In the genomic region with DNA sequence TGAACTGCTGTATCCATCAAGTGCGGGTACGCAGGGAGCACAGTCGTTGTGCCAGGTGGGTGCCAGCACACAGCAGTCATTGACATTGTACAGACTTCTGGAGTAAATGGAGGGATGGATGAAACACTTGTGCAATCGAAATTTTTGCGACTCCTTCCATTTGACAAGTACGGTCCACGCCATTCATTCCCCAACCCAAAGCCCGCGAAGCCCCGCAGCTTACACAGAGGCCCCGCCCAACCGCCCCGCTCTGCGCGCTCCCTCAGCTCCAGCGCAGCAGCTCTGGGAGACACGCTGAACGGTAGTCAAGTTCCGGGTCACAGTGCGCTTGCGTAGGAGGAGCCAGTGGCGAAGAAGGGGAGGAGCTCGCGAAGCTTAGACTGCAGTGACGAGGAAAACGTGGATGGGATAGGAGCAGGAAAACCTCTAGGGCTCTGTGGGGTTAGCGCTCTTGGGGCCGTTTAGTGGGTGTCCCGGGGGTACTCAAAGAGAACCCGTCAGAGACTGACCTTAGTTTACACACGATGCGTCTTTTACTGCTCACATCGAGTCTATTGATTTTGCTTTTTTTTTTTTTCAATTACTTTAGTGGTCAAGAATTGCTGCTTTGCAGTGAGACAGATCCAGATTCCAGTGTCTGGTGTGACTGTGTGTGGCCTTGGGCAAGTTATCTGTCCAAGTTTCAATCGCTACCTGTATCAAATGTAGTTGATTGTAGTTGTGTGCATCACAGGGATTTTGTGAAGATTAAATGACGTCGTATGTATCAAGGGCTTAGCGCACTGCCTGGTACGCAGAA, we compare ENCODE assay signal across 1 cellular context.
TF ChIP-seq lines count a peak whose summit lies in the region.

No MANE protein-coding gene starts in this region.

TF ChIP-seq in HepG2, 621 proteins besides CTCF, POLR2A, EP300 and RAD21 (continued from another document and continues in another):
- TF ChIP-seq, protein P1, sequence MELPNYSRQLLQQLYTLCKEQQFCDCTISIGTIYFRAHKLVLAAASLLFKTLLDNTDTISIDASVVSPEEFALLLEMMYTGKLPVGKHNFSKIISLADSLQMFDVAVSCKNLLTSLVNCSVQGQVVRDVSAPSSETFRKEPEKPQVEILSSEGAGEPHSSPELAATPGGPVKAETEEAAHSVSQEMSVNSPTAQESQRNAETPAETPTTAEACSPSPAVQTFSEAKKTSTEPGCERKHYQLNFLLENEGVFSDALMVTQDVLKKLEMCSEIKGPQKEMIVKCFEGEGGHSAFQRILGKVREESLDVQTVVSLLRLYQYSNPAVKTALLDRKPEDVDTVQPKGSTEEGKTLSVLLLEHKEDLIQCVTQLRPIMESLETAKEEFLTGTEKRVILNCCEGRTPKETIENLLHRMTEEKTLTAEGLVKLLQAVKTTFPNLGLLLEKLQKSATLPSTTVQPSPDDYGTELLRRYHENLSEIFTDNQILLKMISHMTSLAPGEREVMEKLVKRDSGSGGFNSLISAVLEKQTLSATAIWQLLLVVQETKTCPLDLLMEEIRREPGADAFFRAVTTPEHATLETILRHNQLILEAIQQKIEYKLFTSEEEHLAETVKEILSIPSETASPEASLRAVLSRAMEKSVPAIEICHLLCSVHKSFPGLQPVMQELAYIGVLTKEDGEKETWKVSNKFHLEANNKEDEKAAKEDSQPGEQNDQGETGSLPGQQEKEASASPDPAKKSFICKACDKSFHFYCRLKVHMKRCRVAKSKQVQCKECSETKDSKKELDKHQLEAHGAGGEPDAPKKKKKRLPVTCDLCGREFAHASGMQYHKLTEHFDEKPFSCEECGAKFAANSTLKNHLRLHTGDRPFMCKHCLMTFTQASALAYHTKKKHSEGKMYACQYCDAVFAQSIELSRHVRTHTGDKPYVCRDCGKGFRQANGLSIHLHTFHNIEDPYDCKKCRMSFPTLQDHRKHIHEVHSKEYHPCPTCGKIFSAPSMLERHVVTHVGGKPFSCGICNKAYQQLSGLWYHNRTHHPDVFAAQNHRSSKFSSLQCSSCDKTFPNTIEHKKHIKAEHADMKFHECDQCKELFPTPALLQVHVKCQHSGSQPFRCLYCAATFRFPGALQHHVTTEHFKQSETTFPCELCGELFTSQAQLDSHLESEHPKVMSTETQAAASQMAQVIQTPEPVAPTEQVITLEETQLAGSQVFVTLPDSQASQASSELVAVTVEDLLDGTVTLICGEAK (IDR thresholded peaks at IDR 0.05): no peak
- TF ChIP-seq, protein P1 (CRISPR knock-in tag; IDR thresholded peaks at IDR 0.05): peak; percentile 43; the same call in 1 of the 2 replicates
- TF ChIP-seq ARNT (IDR thresholded peaks at IDR 0.05) (no peak), ZNF615 (CRISPR knock-in tag; IDR thresholded peaks at IDR 0.05; ENCODE audit: borderline replicate concordance) (no peak), PPARG (CRISPR knock-in tag; conservative IDR thresholded peaks at IDR 0.05) (no peak), ZNF558 (CRISPR knock-in tag; IDR thresholded peaks at IDR 0.05; ENCODE audit: borderline replicate concordance) (no peak), SKI (IDR thresholded peaks at IDR 0.05; ENCODE audit: partially characterized antibody) (no peak), KDM1A (CRISPR knock-in tag; IDR thresholded peaks at IDR 0.05) (no peak), ZNF556 (CRISPR knock-in tag; IDR thresholded peaks at IDR 0.05; ENCODE audit: borderline replicate concordance) (no peak), NR2C2 (CRISPR knock-in tag; IDR thresholded peaks at IDR 0.05; ENCODE audit: borderline replicate concordance) (peak; percentile 93), NCOA5 (CRISPR knock-in tag; IDR thresholded peaks at IDR 0.05) (no peak), TBP (CRISPR knock-in tag; IDR thresholded peaks at IDR 0.05) (no peak), MAFF (IDR thresholded peaks at IDR 0.05; ENCODE audit: low read depth, low read length) (no peak), ZNF724P (CRISPR knock-in tag; IDR thresholded peaks at IDR 0.05; ENCODE audit: borderline replicate concordance) (no peak), KDM5B (CRISPR knock-in tag; IDR thresholded peaks at IDR 0.05; ENCODE audit: borderline replicate concordance) (no peak), REL (CRISPR knock-in tag; conservative IDR thresholded peaks at IDR 0.05) (no peak), PCBP1 (IDR thresholded peaks at IDR 0.05; ENCODE audit: borderline replicate concordance, low read depth, low read length) (no peak)
- TF ChIP-seq, protein P2, sequence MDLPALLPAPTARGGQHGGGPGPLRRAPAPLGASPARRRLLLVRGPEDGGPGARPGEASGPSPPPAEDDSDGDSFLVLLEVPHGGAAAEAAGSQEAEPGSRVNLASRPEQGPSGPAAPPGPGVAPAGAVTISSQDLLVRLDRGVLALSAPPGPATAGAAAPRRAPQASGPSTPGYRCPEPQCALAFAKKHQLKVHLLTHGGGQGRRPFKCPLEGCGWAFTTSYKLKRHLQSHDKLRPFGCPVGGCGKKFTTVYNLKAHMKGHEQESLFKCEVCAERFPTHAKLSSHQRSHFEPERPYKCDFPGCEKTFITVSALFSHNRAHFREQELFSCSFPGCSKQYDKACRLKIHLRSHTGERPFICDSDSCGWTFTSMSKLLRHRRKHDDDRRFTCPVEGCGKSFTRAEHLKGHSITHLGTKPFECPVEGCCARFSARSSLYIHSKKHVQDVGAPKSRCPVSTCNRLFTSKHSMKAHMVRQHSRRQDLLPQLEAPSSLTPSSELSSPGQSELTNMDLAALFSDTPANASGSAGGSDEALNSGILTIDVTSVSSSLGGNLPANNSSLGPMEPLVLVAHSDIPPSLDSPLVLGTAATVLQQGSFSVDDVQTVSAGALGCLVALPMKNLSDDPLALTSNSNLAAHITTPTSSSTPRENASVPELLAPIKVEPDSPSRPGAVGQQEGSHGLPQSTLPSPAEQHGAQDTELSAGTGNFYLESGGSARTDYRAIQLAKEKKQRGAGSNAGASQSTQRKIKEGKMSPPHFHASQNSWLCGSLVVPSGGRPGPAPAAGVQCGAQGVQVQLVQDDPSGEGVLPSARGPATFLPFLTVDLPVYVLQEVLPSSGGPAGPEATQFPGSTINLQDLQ (CRISPR knock-in tag; IDR thresholded peaks at IDR 0.05): no peak
- TF ChIP-seq, protein P3, sequence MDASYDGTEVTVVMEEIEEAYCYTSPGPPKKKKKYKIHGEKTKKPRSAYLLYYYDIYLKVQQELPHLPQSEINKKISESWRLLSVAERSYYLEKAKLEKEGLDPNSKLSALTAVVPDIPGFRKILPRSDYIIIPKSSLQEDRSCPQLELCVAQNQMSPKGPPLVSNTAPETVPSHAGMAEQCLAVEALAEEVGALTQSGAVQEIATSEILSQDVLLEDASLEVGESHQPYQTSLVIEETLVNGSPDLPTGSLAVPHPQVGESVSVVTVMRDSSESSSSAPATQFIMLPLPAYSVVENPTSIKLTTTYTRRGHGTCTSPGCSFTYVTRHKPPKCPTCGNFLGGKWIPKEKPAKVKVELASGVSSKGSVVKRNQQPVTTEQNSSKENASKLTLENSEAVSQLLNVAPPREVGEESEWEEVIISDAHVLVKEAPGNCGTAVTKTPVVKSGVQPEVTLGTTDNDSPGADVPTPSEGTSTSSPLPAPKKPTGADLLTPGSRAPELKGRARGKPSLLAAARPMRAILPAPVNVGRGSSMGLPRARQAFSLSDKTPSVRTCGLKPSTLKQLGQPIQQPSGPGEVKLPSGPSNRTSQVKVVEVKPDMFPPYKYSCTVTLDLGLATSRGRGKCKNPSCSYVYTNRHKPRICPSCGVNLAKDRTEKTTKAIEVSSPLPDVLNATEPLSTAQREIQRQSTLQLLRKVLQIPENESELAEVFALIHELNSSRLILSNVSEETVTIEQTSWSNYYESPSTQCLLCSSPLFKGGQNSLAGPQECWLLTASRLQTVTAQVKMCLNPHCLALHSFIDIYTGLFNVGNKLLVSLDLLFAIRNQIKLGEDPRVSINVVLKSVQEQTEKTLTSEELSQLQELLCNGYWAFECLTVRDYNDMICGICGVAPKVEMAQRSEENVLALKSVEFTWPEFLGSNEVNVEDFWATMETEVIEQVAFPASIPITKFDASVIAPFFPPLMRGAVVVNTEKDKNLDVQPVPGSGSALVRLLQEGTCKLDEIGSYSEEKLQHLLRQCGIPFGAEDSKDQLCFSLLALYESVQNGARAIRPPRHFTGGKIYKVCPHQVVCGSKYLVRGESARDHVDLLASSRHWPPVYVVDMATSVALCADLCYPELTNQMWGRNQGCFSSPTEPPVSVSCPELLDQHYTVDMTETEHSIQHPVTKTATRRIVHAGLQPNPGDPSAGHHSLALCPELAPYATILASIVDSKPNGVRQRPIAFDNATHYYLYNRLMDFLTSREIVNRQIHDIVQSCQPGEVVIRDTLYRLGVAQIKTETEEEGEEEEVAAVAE (CRISPR knock-in tag; IDR thresholded peaks at IDR 0.05; ENCODE audit: borderline replicate concordance): peak; percentile 20; the same call in 1 of the 2 replicates
- TF ChIP-seq, protein P4, sequence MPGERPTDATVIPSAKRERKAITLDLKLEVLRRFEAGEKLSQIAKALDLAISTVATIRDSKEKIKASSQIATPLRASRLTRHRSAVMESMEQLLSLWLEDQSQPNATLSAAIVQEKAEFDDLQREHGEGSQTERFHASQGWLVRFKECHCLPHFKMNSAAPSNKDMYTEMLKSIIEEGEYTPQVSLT (CRISPR knock-in tag; IDR thresholded peaks at IDR 0.05; ENCODE audit: borderline replicate concordance, low read depth): no peak
- TF ChIP-seq, protein P5, sequence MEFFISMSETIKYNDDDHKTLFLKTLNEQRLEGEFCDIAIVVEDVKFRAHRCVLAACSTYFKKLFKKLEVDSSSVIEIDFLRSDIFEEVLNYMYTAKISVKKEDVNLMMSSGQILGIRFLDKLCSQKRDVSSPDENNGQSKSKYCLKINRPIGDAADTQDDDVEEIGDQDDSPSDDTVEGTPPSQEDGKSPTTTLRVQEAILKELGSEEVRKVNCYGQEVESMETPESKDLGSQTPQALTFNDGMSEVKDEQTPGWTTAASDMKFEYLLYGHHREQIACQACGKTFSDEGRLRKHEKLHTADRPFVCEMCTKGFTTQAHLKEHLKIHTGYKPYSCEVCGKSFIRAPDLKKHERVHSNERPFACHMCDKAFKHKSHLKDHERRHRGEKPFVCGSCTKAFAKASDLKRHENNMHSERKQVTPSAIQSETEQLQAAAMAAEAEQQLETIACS (CRISPR knock-in tag; IDR thresholded peaks at IDR 0.05): peak; percentile 64
- TF ChIP-seq, protein P6, sequence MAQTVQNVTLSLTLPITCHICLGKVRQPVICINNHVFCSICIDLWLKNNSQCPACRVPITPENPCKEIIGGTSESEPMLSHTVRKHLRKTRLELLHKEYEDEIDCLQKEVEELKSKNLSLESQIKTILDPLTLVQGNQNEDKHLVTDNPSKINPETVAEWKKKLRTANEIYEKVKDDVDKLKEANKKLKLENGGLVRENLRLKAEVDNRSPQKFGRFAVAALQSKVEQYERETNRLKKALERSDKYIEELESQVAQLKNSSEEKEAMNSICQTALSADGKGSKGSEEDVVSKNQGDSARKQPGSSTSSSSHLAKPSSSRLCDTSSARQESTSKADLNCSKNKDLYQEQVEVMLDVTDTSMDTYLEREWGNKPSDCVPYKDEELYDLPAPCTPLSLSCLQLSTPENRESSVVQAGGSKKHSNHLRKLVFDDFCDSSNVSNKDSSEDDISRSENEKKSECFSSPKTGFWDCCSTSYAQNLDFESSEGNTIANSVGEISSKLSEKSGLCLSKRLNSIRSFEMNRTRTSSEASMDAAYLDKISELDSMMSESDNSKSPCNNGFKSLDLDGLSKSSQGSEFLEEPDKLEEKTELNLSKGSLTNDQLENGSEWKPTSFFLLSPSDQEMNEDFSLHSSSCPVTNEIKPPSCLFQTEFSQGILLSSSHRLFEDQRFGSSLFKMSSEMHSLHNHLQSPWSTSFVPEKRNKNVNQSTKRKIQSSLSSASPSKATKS (CRISPR knock-in tag; IDR thresholded peaks at IDR 0.05): no peak
- TF ChIP-seq, protein P7, sequence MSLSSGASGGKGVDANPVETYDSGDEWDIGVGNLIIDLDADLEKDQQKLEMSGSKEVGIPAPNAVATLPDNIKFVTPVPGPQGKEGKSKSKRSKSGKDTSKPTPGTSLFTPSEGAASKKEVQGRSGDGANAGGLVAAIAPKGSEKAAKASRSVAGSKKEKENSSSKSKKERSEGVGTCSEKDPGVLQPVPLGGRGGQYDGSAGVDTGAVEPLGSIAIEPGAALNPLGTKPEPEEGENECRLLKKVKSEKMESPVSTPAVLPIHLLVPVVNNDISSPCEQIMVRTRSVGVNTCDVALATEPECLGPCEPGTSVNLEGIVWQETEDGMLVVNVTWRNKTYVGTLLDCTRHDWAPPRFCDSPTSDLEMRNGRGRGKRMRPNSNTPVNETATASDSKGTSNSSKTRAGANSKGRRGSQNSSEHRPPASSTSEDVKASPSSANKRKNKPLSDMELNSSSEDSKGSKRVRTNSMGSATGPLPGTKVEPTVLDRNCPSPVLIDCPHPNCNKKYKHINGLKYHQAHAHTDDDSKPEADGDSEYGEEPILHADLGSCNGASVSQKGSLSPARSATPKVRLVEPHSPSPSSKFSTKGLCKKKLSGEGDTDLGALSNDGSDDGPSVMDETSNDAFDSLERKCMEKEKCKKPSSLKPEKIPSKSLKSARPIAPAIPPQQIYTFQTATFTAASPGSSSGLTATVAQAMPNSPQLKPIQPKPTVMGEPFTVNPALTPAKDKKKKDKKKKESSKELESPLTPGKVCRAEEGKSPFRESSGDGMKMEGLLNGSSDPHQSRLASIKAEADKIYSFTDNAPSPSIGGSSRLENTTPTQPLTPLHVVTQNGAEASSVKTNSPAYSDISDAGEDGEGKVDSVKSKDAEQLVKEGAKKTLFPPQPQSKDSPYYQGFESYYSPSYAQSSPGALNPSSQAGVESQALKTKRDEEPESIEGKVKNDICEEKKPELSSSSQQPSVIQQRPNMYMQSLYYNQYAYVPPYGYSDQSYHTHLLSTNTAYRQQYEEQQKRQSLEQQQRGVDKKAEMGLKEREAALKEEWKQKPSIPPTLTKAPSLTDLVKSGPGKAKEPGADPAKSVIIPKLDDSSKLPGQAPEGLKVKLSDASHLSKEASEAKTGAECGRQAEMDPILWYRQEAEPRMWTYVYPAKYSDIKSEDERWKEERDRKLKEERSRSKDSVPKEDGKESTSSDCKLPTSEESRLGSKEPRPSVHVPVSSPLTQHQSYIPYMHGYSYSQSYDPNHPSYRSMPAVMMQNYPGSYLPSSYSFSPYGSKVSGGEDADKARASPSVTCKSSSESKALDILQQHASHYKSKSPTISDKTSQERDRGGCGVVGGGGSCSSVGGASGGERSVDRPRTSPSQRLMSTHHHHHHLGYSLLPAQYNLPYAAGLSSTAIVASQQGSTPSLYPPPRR (CRISPR knock-in tag; IDR thresholded peaks at IDR 0.05; ENCODE audit: borderline replicate concordance): no peak
